8 cellular contexts compared by ENCODE assay signal in genomic region chr3:126081618-126082333, GRCh38. TPM values are rescaled to one million over a fixed set of nuclear protein-coding genes. Genes with fewer than 3 reads are reported as not detected.
DNase-seq lines count a peak whose midpoint lies in the region; ATAC-seq, FAIRE-seq and TF ChIP-seq lines count a peak whose summit lies in the region.

No MANE protein-coding gene starts in this region.

- intact Hi-C loops in heart right ventricle (cut with DNase I), result loop anchor here in 8 of 10 donors (5.0 to 10.0 kb wide), 6 partner anchors 87 to 1981 kb away; no protein-coding TSS in a partner anchor
- intact Hi-C loops in Right ventricle myocardium superior (cut with DNase I), result loop anchor here (10.0 kb wide), 1 partner anchor 107 kb away; no protein-coding TSS in a partner anchor
- intact Hi-C loops in Panc1 (cut with micrococcal nuclease; ENCODE audit: unreplicated experiment), result no loop called here

- H3K27me3 ChIP-seq in heart right ventricle (no peaks in the 10 kb centered on the region), Panc1 (ENCODE audit: control insufficient read depth, insufficient read depth, low read length) (no peaks in the 10 kb centered on the region), small intestine (ENCODE audit: control insufficient read depth in 2 of 2, insufficient read depth in 2 of 2, low read length in 2 of 2) (no peaks in the 10 kb centered on the region)

- CTCF ChIA-PET in Panc1 (lab: Charles Lee), result no interaction called here

- H3K27ac ChIP-seq in heart right ventricle (peak overlapping the region in 5 of 10 donors; percentile 31 to 91 (median 39)), Panc1 (ENCODE audit: low read length) (no peak overlapping the region), small intestine (ENCODE audit: low read depth in 1 of 2, low read length in 1 of 2) (peak overlapping the region; percentile 5 to 17)

- no TSS peak for BruUV-seq in Panc1 (replicated peaks; lab: Mats Ljungman, UMichigan)

- H3K9me3 ChIP-seq in heart right ventricle (peaks cover 0 to 3% (median 0%) of the 10 kb centered on the region in 11 donors), Panc1 (ENCODE audit: control insufficient read depth, insufficient read depth, low read depth, low read length) (peaks cover 4% of the 10 kb centered on the region; the same call in 1 of the 2 replicates), small intestine (ENCODE audit: control insufficient read depth, low read depth) (no peaks in the 10 kb centered on the region)

- H3K4me3 ChIP-seq in heart right ventricle, result no peak overlapping the region
- H3K4me3 ChIP-seq in Panc1 (ENCODE audit: low read depth in 2 of 2, low read length in 2 of 2), result no peak overlapping the region
- H3K4me3 ChIP-seq in small intestine (ENCODE audit: low read depth in 1 of 2, low read length in 2 of 2), result no peak overlapping the region

- WGBS in heart right ventricle, 2 donors, result 73 to 78% methylated on average over 9 of the region's 9 CpGs
- WGBS in small intestine, 3 donors, result 21 to 75% (median 41%) methylated on average over 9 of the region's 9 CpGs

- peaks cover 0 to 27% (median 17%) of the 10 kb centered on the region in 9 donors for H3K4me1 ChIP-seq in heart right ventricle
- peaks cover 17% of the 10 kb centered on the region for H3K4me1 ChIP-seq in Panc1 (ENCODE audit: control insufficient read depth, insufficient read depth, low read length)
- H3K4me1 ChIP-seq in small intestine (ENCODE audit: control insufficient read depth in 2 of 2, insufficient read depth in 1 of 2, low read depth in 1 of 2, low read length in 1 of 2), result peaks cover 0 to 4% of the 10 kb centered on the region in 2 donors

- DNase-seq in heart right ventricle, result no peak
- no peak for DNase-seq in Right ventricle myocardium superior
- DNase-seq in Panc1 (ENCODE audit: low read depth, low spot score), result peak; percentile 22
- peak; percentile 80 for DNase-seq in small intestine
- no peak for DNase-seq in NOMO-1 treated with dmso at 0.1 percent for 144 hours (lab: John Stamatoyannopoulos, UW; ENCODE audit: unreplicated experiment)
- DNase-seq in central memory CD4-positive, alpha-beta T cell, result no peak

- POLR2A ChIA-PET in Panc1 (lab: Charles Lee), result no interaction called here

- ATAC-seq in heart right ventricle (peak in 5 of 8 donors; percentile 7 to 59 (median 18)), Right ventricle myocardium superior (ENCODE audit: poor library complexity) (no peak), Panc1 (peak; percentile 35; the same call in 1 of the 2 replicates), esophagus mucosa (peak; percentile 92), HG02938 (IDR thresholded peaks at IDR 0.05; ENCODE audit: unreplicated experiment) (no peak)

- no peak for FAIRE-seq in small intestine (lab: Jason Lieb, UNC)

- TF ChIP-seq CTCF in heart right ventricle (IDR thresholded peaks at IDR 0.05) (peak in 5 of 9 donors; percentile 17 to 36 (median 29)), Panc1 (IDR thresholded peaks at IDR 0.05) (peak; percentile 72)

- peaks cover 0 to 3% (median 0%) of the 10 kb centered on the region in 9 donors for H3K36me3 ChIP-seq in heart right ventricle
- H3K36me3 ChIP-seq in Panc1 (ENCODE audit: control insufficient read depth, insufficient read depth, low read length), result no peaks in the 10 kb centered on the region
- no peaks in the 10 kb centered on the region for H3K36me3 ChIP-seq in small intestine (ENCODE audit: control insufficient read depth in 2 of 2, insufficient read depth in 2 of 2, low read length in 2 of 2)

- in situ Hi-C loops in Panc1 (cut with HindIII; ENCODE audit: low pct_unique_long_range_greater_than_20kb, low sequenced_read_pairs), result no loop called here

RNA-seq across cellular contexts. Expression of gene SLC41A3, which starts 2.1 kb away (rescaled TPM):
- 10 to 100 TPM; 29.4 to 48.2 (median 40.1) TPM for total RNA-seq in heart right ventricle
- polyA plus RNA-seq in heart right ventricle, result 10 to 100 TPM; 28.6 to 49.5 TPM
- total RNA-seq in Right ventricle myocardium superior, result 34.7 TPM
- 39.0 TPM for total RNA-seq in Panc1 (2021; ENCODE audit: unreplicated experiment)
- polyA plus RNA-seq in Panc1 (2012; ENCODE audit: insufficient read length), result 43.3 TPM
- 22.9 TPM for total RNA-seq in esophagus mucosa
- 10 to 100 TPM; 33.5 to 46.1 (median 39.1) TPM for polyA plus RNA-seq in small intestine

Comparison
In these comparisons a context has a peak if more than half of its experiments do, and no peak if none do; other contexts are left out.
1. ATAC-seq: peak in heart right ventricle (5 of 8), Panc1 (single experiment) and esophagus mucosa (single experiment); none in Right ventricle myocardium superior (single experiment) and HG02938 (single experiment).
2. DNase-seq: peak in Panc1 (single experiment) and small intestine (single experiment); none in heart right ventricle (0 of 2), Right ventricle myocardium superior (single experiment), NOMO-1 treated with dmso at 0.1 percent for 144 hours (single experiment) and central memory CD4-positive, alpha-beta T cell (single experiment).